Comparison of ENCODE assay signal across 1 cellular context in genomic region chr3:5013021-5013906, GRCh38.
TF ChIP-seq lines count a peak whose summit lies in the region.

No MANE protein-coding gene starts in this region.

TF ChIP-seq in K562, 482 proteins besides CTCF, POLR2A, EP300 and RAD21 (continued from another document and continues in another):
- TF ChIP-seq, protein P1, sequence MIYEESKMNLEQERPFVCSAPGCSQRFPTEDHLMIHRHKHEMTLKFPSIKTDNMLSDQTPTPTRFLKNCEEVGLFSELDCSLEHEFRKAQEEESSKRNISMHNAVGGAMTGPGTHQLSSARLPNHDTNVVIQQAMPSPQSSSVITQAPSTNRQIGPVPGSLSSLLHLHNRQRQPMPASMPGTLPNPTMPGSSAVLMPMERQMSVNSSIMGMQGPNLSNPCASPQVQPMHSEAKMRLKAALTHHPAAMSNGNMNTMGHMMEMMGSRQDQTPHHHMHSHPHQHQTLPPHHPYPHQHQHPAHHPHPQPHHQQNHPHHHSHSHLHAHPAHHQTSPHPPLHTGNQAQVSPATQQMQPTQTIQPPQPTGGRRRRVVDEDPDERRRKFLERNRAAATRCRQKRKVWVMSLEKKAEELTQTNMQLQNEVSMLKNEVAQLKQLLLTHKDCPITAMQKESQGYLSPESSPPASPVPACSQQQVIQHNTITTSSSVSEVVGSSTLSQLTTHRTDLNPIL (CRISPR knock-in tag; IDR thresholded peaks at IDR 0.05) = no peak
- TF ChIP-seq ZNF444 (CRISPR knock-in tag; IDR thresholded peaks at IDR 0.05) (no peak), SRSF9 (IDR thresholded peaks at IDR 0.05; ENCODE audit: borderline replicate concordance, low read depth, low read length) (no peak), ILK (tag; IDR thresholded peaks at IDR 0.05; ENCODE audit: borderline replicate concordance, low read depth) (no peak), SP2 (IDR thresholded peaks at IDR 0.05; ENCODE audit: extremely low read depth, low read depth, low read length, poor library complexity, severe bottlenecking) (no peak), NFYB (IDR thresholded peaks at IDR 0.05; ENCODE audit: extremely low read depth, insufficient read length) (no peak), HNRNPL (IDR thresholded peaks at IDR 0.05; ENCODE audit: low read depth, low read length) (peak; percentile 72; the same call in 1 of the 2 replicates), HSF4 (CRISPR knock-in tag; IDR thresholded peaks at IDR 0.05; ENCODE audit: borderline replicate concordance) (no peak), ZNF57 (CRISPR knock-in tag; IDR thresholded peaks at IDR 0.05) (no peak), MTF1 (CRISPR knock-in tag; IDR thresholded peaks at IDR 0.05; ENCODE audit: borderline replicate concordance) (no peak), SUPT5H (IDR thresholded peaks at IDR 0.05) (peak; percentile 10; the same call in 1 of the 2 replicates), KLF16 (IDR thresholded peaks at IDR 0.05) (no peak), ZNF695 (CRISPR knock-in tag; IDR thresholded peaks at IDR 0.05) (no peak), TRIM25 (IDR thresholded peaks at IDR 0.05; ENCODE audit: borderline replicate concordance) (no peak), ZNF699 (CRISPR knock-in tag; IDR thresholded peaks at IDR 0.05; ENCODE audit: insufficient replicate concordance) (no peak), ZC3H11A (IDR thresholded peaks at IDR 0.05; ENCODE audit: low read depth, low read length) (no peak), ADNP (tag; IDR thresholded peaks at IDR 0.05) (no peak), RCOR1 (IDR thresholded peaks at IDR 0.05; ENCODE audit: borderline replicate concordance in 1 of 2, low read depth in 2 of 2, low read length in 2 of 2) (peak in 1 of 2 experiments; percentile 67; a peak in 1 of 4 replicates), POLR2AphosphoS5 (IDR thresholded peaks at IDR 0.05; ENCODE audit: control insufficient read depth, insufficient read depth, low read depth, low read length) (peak; percentile 78), BCL6 (CRISPR knock-in tag; IDR thresholded peaks at IDR 0.05) (no peak), NFRKB (IDR thresholded peaks at IDR 0.05; ENCODE audit: low read depth) (peak; percentile 25), TBL1XR1 (IDR thresholded peaks at IDR 0.05; ENCODE audit: low read length in 2 of 2) (peak in 1 of 2 experiments; percentile 62; a peak in 1 of 4 replicates), SNRNP70 (optimal IDR thresholded peaks at IDR 0.05; ENCODE audit: low read depth, low read length) (no peak), ZNF717 (CRISPR knock-in tag; IDR thresholded peaks at IDR 0.05) (no peak), HOXB6 (CRISPR knock-in tag; IDR thresholded peaks at IDR 0.05; ENCODE audit: borderline replicate concordance) (no peak), ZNF24 (IDR thresholded peaks at IDR 0.05) (no peak), PCBP2 (IDR thresholded peaks at IDR 0.05; ENCODE audit: low read depth, low read length, poor library complexity, severe bottlenecking) (no peak), PYGO2 (tag; IDR thresholded peaks at IDR 0.05) (0 out of 2 replicates have a peak, but pooled peaks have one; percentile 36), NONO (IDR thresholded peaks at IDR 0.05; ENCODE audit: low read depth in 2 of 2, low read length in 1 of 2) (no peak), NFXL1 (CRISPR knock-in tag; IDR thresholded peaks at IDR 0.05) (no peak), ZNF354B (CRISPR knock-in tag; IDR thresholded peaks at IDR 0.05) (no peak), DDX20 (tag; IDR thresholded peaks at IDR 0.05; ENCODE audit: low read depth) (no peak), HDAC3 (IDR thresholded peaks at IDR 0.05; ENCODE audit: borderline replicate concordance, partially characterized antibody) (no peak), TEAD4 (IDR thresholded peaks at IDR 0.05; ENCODE audit: low read length) (peak; percentile 60), TEAD4 (CRISPR knock-in tag; IDR thresholded peaks at IDR 0.05; ENCODE audit: borderline replicate concordance) (no peak), IRF2 (CRISPR knock-in tag; IDR thresholded peaks at IDR 0.05) (no peak), RFX7 (CRISPR knock-in tag; IDR thresholded peaks at IDR 0.05) (no peak), NBN (IDR thresholded peaks at IDR 0.05; ENCODE audit: low read depth) (no peak; the same call in 1 of the 2 replicates), TCF15 (CRISPR knock-in tag; IDR thresholded peaks at IDR 0.05) (no peak), DNMT1 (IDR thresholded peaks at IDR 0.05) (no peak), FOXA1 (IDR thresholded peaks at IDR 0.05; ENCODE audit: borderline replicate concordance) (no peak), FOXJ2 (tag; IDR thresholded peaks at IDR 0.05) (no peak), PHB (CRISPR knock-in tag; IDR thresholded peaks at IDR 0.05) (no peak), SPI1 (IDR thresholded peaks at IDR 0.05; ENCODE audit: borderline replicate concordance, low read depth, low read length) (peak; percentile 88), ZBTB8A (IDR thresholded peaks at IDR 0.05; ENCODE audit: partially characterized antibody) (no peak)
- TF ChIP-seq, protein P2, sequence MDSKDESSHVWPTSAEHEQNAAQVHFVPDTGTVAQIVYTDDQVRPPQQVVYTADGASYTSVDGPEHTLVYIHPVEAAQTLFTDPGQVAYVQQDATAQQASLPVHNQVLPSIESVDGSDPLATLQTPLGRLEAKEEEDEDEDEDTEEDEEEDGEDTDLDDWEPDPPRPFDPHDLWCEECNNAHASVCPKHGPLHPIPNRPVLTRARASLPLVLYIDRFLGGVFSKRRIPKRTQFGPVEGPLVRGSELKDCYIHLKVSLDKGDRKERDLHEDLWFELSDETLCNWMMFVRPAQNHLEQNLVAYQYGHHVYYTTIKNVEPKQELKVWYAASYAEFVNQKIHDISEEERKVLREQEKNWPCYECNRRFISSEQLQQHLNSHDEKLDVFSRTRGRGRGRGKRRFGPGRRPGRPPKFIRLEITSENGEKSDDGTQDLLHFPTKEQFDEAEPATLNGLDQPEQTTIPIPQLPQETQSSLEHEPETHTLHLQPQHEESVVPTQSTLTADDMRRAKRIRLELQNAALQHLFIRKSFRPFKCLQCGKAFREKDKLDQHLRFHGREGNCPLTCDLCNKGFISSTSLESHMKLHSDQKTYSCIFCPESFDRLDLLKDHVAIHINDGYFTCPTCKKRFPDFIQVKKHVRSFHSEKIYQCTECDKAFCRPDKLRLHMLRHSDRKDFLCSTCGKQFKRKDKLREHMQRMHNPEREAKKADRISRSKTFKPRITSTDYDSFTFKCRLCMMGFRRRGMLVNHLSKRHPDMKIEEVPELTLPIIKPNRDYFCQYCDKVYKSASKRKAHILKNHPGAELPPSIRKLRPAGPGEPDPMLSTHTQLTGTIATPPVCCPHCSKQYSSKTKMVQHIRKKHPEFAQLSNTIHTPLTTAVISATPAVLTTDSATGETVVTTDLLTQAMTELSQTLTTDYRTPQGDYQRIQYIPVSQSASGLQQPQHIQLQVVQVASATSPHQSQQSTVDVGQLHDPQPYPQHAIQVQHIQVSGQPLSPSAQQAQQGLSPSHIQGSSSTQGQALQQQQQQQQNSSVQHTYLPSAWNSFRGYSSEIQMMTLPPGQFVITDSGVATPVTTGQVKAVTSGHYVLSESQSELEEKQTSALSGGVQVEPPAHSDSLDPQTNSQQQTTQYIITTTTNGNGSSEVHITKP (IDR thresholded peaks at IDR 0.05; ENCODE audit: partially characterized antibody) = no peak
- TF ChIP-seq, protein P3, sequence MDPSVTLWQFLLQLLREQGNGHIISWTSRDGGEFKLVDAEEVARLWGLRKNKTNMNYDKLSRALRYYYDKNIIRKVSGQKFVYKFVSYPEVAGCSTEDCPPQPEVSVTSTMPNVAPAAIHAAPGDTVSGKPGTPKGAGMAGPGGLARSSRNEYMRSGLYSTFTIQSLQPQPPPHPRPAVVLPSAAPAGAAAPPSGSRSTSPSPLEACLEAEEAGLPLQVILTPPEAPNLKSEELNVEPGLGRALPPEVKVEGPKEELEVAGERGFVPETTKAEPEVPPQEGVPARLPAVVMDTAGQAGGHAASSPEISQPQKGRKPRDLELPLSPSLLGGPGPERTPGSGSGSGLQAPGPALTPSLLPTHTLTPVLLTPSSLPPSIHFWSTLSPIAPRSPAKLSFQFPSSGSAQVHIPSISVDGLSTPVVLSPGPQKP (CRISPR knock-in tag; IDR thresholded peaks at IDR 0.05) = no peak
- TF ChIP-seq, protein P4, sequence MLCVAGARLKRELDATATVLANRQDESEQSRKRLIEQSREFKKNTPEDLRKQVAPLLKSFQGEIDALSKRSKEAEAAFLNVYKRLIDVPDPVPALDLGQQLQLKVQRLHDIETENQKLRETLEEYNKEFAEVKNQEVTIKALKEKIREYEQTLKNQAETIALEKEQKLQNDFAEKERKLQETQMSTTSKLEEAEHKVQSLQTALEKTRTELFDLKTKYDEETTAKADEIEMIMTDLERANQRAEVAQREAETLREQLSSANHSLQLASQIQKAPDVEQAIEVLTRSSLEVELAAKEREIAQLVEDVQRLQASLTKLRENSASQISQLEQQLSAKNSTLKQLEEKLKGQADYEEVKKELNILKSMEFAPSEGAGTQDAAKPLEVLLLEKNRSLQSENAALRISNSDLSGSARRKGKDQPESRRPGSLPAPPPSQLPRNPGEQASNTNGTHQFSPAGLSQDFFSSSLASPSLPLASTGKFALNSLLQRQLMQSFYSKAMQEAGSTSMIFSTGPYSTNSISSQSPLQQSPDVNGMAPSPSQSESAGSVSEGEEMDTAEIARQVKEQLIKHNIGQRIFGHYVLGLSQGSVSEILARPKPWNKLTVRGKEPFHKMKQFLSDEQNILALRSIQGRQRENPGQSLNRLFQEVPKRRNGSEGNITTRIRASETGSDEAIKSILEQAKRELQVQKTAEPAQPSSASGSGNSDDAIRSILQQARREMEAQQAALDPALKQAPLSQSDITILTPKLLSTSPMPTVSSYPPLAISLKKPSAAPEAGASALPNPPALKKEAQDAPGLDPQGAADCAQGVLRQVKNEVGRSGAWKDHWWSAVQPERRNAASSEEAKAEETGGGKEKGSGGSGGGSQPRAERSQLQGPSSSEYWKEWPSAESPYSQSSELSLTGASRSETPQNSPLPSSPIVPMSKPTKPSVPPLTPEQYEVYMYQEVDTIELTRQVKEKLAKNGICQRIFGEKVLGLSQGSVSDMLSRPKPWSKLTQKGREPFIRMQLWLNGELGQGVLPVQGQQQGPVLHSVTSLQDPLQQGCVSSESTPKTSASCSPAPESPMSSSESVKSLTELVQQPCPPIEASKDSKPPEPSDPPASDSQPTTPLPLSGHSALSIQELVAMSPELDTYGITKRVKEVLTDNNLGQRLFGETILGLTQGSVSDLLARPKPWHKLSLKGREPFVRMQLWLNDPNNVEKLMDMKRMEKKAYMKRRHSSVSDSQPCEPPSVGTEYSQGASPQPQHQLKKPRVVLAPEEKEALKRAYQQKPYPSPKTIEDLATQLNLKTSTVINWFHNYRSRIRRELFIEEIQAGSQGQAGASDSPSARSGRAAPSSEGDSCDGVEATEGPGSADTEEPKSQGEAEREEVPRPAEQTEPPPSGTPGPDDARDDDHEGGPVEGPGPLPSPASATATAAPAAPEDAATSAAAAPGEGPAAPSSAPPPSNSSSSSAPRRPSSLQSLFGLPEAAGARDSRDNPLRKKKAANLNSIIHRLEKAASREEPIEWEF (CRISPR knock-in tag; IDR thresholded peaks at IDR 0.05) = 0 out of 2 replicates have a peak, but pooled peaks have one; percentile 23
- TF ChIP-seq, protein P5, sequence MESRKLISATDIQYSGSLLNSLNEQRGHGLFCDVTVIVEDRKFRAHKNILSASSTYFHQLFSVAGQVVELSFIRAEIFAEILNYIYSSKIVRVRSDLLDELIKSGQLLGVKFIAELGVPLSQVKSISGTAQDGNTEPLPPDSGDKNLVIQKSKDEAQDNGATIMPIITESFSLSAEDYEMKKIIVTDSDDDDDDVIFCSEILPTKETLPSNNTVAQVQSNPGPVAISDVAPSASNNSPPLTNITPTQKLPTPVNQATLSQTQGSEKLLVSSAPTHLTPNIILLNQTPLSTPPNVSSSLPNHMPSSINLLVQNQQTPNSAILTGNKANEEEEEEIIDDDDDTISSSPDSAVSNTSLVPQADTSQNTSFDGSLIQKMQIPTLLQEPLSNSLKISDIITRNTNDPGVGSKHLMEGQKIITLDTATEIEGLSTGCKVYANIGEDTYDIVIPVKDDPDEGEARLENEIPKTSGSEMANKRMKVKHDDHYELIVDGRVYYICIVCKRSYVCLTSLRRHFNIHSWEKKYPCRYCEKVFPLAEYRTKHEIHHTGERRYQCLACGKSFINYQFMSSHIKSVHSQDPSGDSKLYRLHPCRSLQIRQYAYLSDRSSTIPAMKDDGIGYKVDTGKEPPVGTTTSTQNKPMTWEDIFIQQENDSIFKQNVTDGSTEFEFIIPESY (CRISPR knock-in tag; IDR thresholded peaks at IDR 0.05) = no peak
- TF ChIP-seq, protein P6, sequence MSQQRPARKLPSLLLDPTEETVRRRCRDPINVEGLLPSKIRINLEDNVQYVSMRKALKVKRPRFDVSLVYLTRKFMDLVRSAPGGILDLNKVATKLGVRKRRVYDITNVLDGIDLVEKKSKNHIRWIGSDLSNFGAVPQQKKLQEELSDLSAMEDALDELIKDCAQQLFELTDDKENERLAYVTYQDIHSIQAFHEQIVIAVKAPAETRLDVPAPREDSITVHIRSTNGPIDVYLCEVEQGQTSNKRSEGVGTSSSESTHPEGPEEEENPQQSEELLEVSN (IDR thresholded peaks at IDR 0.05; ENCODE audit: borderline replicate concordance in 1 of 2, extremely low read depth in 1 of 2, insufficient read depth in 1 of 2, insufficient read length in 1 of 2, low read depth in 1 of 2, low read length in 1 of 2, poor library complexity in 1 of 2, severe bottlenecking in 1 of 2) = no peak
